Comparison of ENCODE assay signal across 1 cellular context in genomic region chr21:28992526-28993292, GRCh38.
TF ChIP-seq lines count a peak whose summit lies in the region.

Gene LTN1 (minus strand): TSS chr21:28992877. CDS start chr21:28992805, 72 bp downstream.

TF ChIP-seq in K562, 482 proteins besides CTCF, POLR2A, EP300 and RAD21 (continued from another document and continues in another):
- TF ChIP-seq ZNF395 (CRISPR knock-in tag; IDR thresholded peaks at IDR 0.05) (peak; percentile 61; the same call in 1 of the 2 replicates), ELF2 (CRISPR knock-in tag; IDR thresholded peaks at IDR 0.05) (peak; percentile 98), YBX1 (IDR thresholded peaks at IDR 0.05) (no peak), CEBPG (CRISPR knock-in tag; IDR thresholded peaks at IDR 0.05) (peak; percentile 88), CEBPG (tag; conservative IDR thresholded peaks at IDR 0.05 in 1 of 2, IDR thresholded peaks at IDR 0.05 in 1 of 2) (peak; percentile 95 to 98), MED1 (CRISPR knock-in tag; IDR thresholded peaks at IDR 0.05; ENCODE audit: borderline replicate concordance) (no peak), ZBTB33 (CRISPR knock-in tag; IDR thresholded peaks at IDR 0.05) (peak; percentile 60; the same call in 1 of the 2 replicates), ATF4 (CRISPR knock-in tag; IDR thresholded peaks at IDR 0.05) (peak; percentile 90), USF1 (CRISPR knock-in tag; IDR thresholded peaks at IDR 0.05) (peak; percentile 92), ZNF609 (CRISPR knock-in tag; IDR thresholded peaks at IDR 0.05; ENCODE audit: borderline replicate concordance) (0 out of 2 replicates have a peak, but pooled peaks have one; percentile 63), PCBP2 (IDR thresholded peaks at IDR 0.05; ENCODE audit: low read depth, low read length, poor library complexity, severe bottlenecking) (no peak), FOXM1 (IDR thresholded peaks at IDR 0.05; ENCODE audit: low read depth) (no peak; the same call in none of the 2 replicates), FOXM1 (CRISPR knock-in tag; IDR thresholded peaks at IDR 0.05; ENCODE audit: low read depth) (no peak), MAFF (IDR thresholded peaks at IDR 0.05; ENCODE audit: low read length) (no peak), CBX8 (IDR thresholded peaks at IDR 0.05; ENCODE audit: borderline replicate concordance, extremely low read depth, low read depth, low read length, poor library complexity, severe bottlenecking) (no peak), PBX2 (CRISPR knock-in tag; IDR thresholded peaks at IDR 0.05; ENCODE audit: low read depth) (peak; percentile 74), PBX2 (tag; conservative IDR thresholded peaks at IDR 0.05; ENCODE audit: low read depth) (peak; percentile 99), NKRF (IDR thresholded peaks at IDR 0.05; ENCODE audit: borderline replicate concordance) (peak; percentile 99), SMAD3 (CRISPR knock-in tag; conservative IDR thresholded peaks at IDR 0.05) (0 out of 2 replicates have a peak, but pooled peaks have one; percentile 11), SAFB (IDR thresholded peaks at IDR 0.05; ENCODE audit: borderline replicate concordance, low read depth, low read length) (no peak), ZNF143 (CRISPR knock-in tag; IDR thresholded peaks at IDR 0.05) (peak; percentile 62; the same call in 1 of the 2 replicates), SAFB2 (IDR thresholded peaks at IDR 0.05; ENCODE audit: borderline replicate concordance, low read depth, low read length, severe bottlenecking) (no peak), NEUROD1 (IDR thresholded peaks at IDR 0.05; ENCODE audit: borderline replicate concordance, low read depth, low read length, partially characterized antibody) (peak; percentile 92), ZNF644 (tag; IDR thresholded peaks at IDR 0.05; ENCODE audit: low read depth) (0 out of 2 replicates have a peak, but pooled peaks have one; percentile 71), TAF1 (IDR thresholded peaks at IDR 0.05; ENCODE audit: control insufficient read depth, extremely low read depth, insufficient read depth, low read length, severe bottlenecking) (peak; percentile 86), CBX2 (IDR thresholded peaks at IDR 0.05; ENCODE audit: insufficient read depth, low read length, poor library complexity, severe bottlenecking) (no peak), ZKSCAN8 (CRISPR knock-in tag; IDR thresholded peaks at IDR 0.05) (no peak; the same call in 1 of the 2 replicates), POLR3G (IDR thresholded peaks at IDR 0.05; ENCODE audit: extremely low read depth, insufficient read length, insufficient replicate concordance) (no peak), E2F8 (IDR thresholded peaks at IDR 0.05; ENCODE audit: low read depth, partially characterized antibody) (peak; percentile 100), FOXJ3 (CRISPR knock-in tag; IDR thresholded peaks at IDR 0.05) (no peak), KDM4B (IDR thresholded peaks at IDR 0.05; ENCODE audit: borderline replicate concordance in 2 of 2, low read depth in 1 of 2) (peak in 1 of 2 experiments; percentile 99; a peak in 2 of 4 replicates), SLC30A9 (CRISPR knock-in tag; IDR thresholded peaks at IDR 0.05) (no peak), ZNF830 (CRISPR knock-in tag; IDR thresholded peaks at IDR 0.05) (no peak), ZNF174 (CRISPR knock-in tag; IDR thresholded peaks at IDR 0.05) (no peak), ZC3H4 (CRISPR knock-in tag; IDR thresholded peaks at IDR 0.05; ENCODE audit: borderline replicate concordance) (no peak), HMGXB4 (CRISPR knock-in tag; IDR thresholded peaks at IDR 0.05) (no peak), CGGBP1 (CRISPR knock-in tag; IDR thresholded peaks at IDR 0.05) (no peak), ERF (CRISPR knock-in tag; IDR thresholded peaks at IDR 0.05) (no peak; the same call in 1 of the 2 replicates), RBM22 (IDR thresholded peaks at IDR 0.05; ENCODE audit: low read depth, low read length, poor library complexity, severe bottlenecking) (no peak)
